ENCODE assay signal across 1 cellular context in genomic region chr14:34628681-34629135, GRCh38.
TF ChIP-seq lines count a peak whose summit lies in the region.

No MANE protein-coding gene starts in this region.

TF ChIP-seq in HEK293, 187 proteins besides CTCF, POLR2A, EP300 and RAD21 (continued from another document):
- TF ChIP-seq ZNF148 (tag by site-specific recombination; IDR thresholded peaks at IDR 0.05; ENCODE audit: borderline replicate concordance) (no peak), PRDM6 (tag by site-specific recombination; IDR thresholded peaks at IDR 0.05) (peak; percentile 56; the same call in 1 of the 2 replicates), BCL11A (tag by site-specific recombination; IDR thresholded peaks at IDR 0.05; ENCODE audit: low read depth) (no peak), ZNF561 (tag by site-specific recombination; IDR thresholded peaks at IDR 0.05; ENCODE audit: borderline replicate concordance) (0 out of 2 replicates have a peak, but pooled peaks have one; percentile 23), GLIS1 (tag by site-specific recombination; IDR thresholded peaks at IDR 0.05) (peak; percentile 46), ZNF529 (tag by site-specific recombination; IDR thresholded peaks at IDR 0.05; ENCODE audit: insufficient replicate concordance) (no peak), PRDM10 (tag by site-specific recombination; IDR thresholded peaks at IDR 0.05) (no peak)
